In genomic region chr16:85416267-85417109, GRCh38 we compare ENCODE assay signal across 8 cellular contexts.
DNase-seq lines count a peak whose midpoint lies in the region; ATAC-seq lines count a peak whose summit lies in the region.

No MANE protein-coding gene starts in this region.

- H3K4me3 Mint-ChIP-seq in T-helper 17 cell, result no peak overlapping the region
- no peak overlapping the region for H3K4me3 Mint-ChIP-seq in activated naive CD8-positive, alpha-beta T cell treated with anti-CD3 and anti-CD28 coated beads, Interleukin-2, amount 50 U/mL, for 24 hours

- H3K27ac Mint-ChIP-seq in T-helper 17 cell, result peak overlapping the region; percentile 54
- H3K27ac Mint-ChIP-seq in activated naive CD8-positive, alpha-beta T cell treated with anti-CD3 and anti-CD28 coated beads, Interleukin-2, amount 50 U/mL, for 24 hours, result no peak overlapping the region

- H3K27ac ChIP-seq in Karpas-422 (ENCODE audit: low read length), result no peak overlapping the region

- DNase-seq in DMS114 treated with DMSO at 0.1 percent for 48 hours (lab: John Stamatoyannopoulos, UW; ENCODE audit: unreplicated experiment) (peak; percentile 7), Karpas-422 (peak; percentile 93), T-helper 17 cell (peak; percentile 25 to 62 (median 32)), islet precursor cell (peak; percentile 85)
- DNase-seq in activated naive CD8-positive, alpha-beta T cell treated with anti-CD3 and anti-CD28 coated beads, Interleukin-2, amount 50 U/mL, for 24 hours, result peak; percentile 85
- peak; percentile 55 to 75 (median 58) for DNase-seq in stimulated activated CD4-positive, alpha-beta T cell treated with anti-CD3 and anti-CD28 coated beads, TNF-alpha, amount 100 ng/mL, for 24 hours (ENCODE audit: low read depth in 3 of 3)

- H3K36me3 ChIP-seq in Karpas-422 (ENCODE audit: insufficient read depth, low read length), result no peaks in the 10 kb centered on the region

- H4K20me1 ChIP-seq in Karpas-422 (ENCODE audit: insufficient read depth, low read depth, low read length), result no peaks in the 10 kb centered on the region

- no peaks in the 10 kb centered on the region for H3K27me3 ChIP-seq in Karpas-422 (ENCODE audit: low read length)

- no peaks in the 10 kb centered on the region for H3K9me2 ChIP-seq in Karpas-422 (replicated peaks; ENCODE audit: insufficient read depth, low read length)

- H3K9me3 Mint-ChIP-seq in activated naive CD8-positive, alpha-beta T cell treated with anti-CD3 and anti-CD28 coated beads, Interleukin-2, amount 50 U/mL, for 24 hours, result no peaks in the 10 kb centered on the region

- ATAC-seq in T-helper 17 cell (peak; percentile 73), GM18907 (IDR thresholded peaks at IDR 0.05; ENCODE audit: unreplicated experiment) (no peak), HG03097 (IDR thresholded peaks at IDR 0.05; ENCODE audit: low FRiP score, unreplicated experiment) (no peak)
- peak; percentile 55 for ATAC-seq in activated naive CD8-positive, alpha-beta T cell treated with anti-CD3 and anti-CD28 coated beads, Interleukin-2, amount 50 U/mL, for 24 hours

- no peaks in the 10 kb centered on the region for H3K4me1 ChIP-seq in Karpas-422 (ENCODE audit: low read length)

- H2AFZ ChIP-seq in Karpas-422 (ENCODE audit: low read length), result peak overlapping the region; percentile 67; the same call in 1 of the 2 replicates

- peaks cover 10% of the 10 kb centered on the region for H3K27me3 Mint-ChIP-seq in T-helper 17 cell
- no peaks in the 10 kb centered on the region for H3K27me3 Mint-ChIP-seq in activated naive CD8-positive, alpha-beta T cell treated with anti-CD3 and anti-CD28 coated beads, Interleukin-2, amount 50 U/mL, for 24 hours

- H3K4me3 ChIP-seq in Karpas-422 (ENCODE audit: low read length), result no peak overlapping the region

- H3K79me2 ChIP-seq in Karpas-422 (ENCODE audit: low read length), result no peaks in the 10 kb centered on the region

- H3K4me2 ChIP-seq in Karpas-422 (ENCODE audit: low read depth, low read length, poor library complexity, severe bottlenecking), result no peak overlapping the region

- H3K9me3 ChIP-seq in Karpas-422 (ENCODE audit: low read length) (no peaks in the 10 kb centered on the region), T-helper 17 cell (ENCODE audit: control insufficient read depth, low read length, poor library complexity, severe bottlenecking) (no peaks in the 10 kb centered on the region)

- peaks cover 2% of the 10 kb centered on the region for H3K4me1 Mint-ChIP-seq in T-helper 17 cell
- peaks cover 19% of the 10 kb centered on the region for H3K4me1 Mint-ChIP-seq in activated naive CD8-positive, alpha-beta T cell treated with anti-CD3 and anti-CD28 coated beads, Interleukin-2, amount 50 U/mL, for 24 hours

- H3K9ac ChIP-seq in Karpas-422 (ENCODE audit: low read length), result no peak overlapping the region

- H3K36me3 Mint-ChIP-seq in T-helper 17 cell (ENCODE audit: low read depth), result no peaks in the 10 kb centered on the region
- no peaks in the 10 kb centered on the region for H3K36me3 Mint-ChIP-seq in activated naive CD8-positive, alpha-beta T cell treated with anti-CD3 and anti-CD28 coated beads, Interleukin-2, amount 50 U/mL, for 24 hours (ENCODE audit: low read depth)

Comparison
In these comparisons a context has a peak if more than half of its experiments do, and no peak if none do; other contexts are left out.
1. DNase-seq: peak in every context shown above with its lines; median percentile 93 in Karpas-422; 85 in activated naive CD8-positive, alpha-beta T cell treated with anti-CD3 and anti-CD28 coated beads, Interleukin-2, amount 50 U/mL, for 24 hours; 85 in islet precursor cell; 58 in stimulated activated CD4-positive, alpha-beta T cell treated with anti-CD3 and anti-CD28 coated beads, TNF-alpha, amount 100 ng/mL, for 24 hours; 32 in T-helper 17 cell; 7 in DMS114 treated with DMSO at 0.1 percent for 48 hours.
2. ATAC-seq: peak in T-helper 17 cell (single experiment) and activated naive CD8-positive, alpha-beta T cell treated with anti-CD3 and anti-CD28 coated beads, Interleukin-2, amount 50 U/mL, for 24 hours (single experiment); none in GM18907 (single experiment) and HG03097 (single experiment).